Comparison of ENCODE assay signal across 8 cellular contexts in genomic region chr7:114085313-114085591, GRCh38.
A peak's percentile ranks its signal among the peaks of the same experiment; 100 is the strongest.
DNase-seq lines count a peak whose midpoint lies in the region; ATAC-seq and TF ChIP-seq lines count a peak whose summit lies in the region.

No MANE protein-coding gene starts in this region.

- H3K27me3 ChIP-seq in colonic mucosa (no peaks in the 10 kb centered on the region), mucosa of stomach (ENCODE audit: control insufficient read depth, insufficient read depth, low read length) (peaks cover 73% of the 10 kb centered on the region)

- H3K27ac ChIP-seq in colonic mucosa: peak overlapping the region; percentile 91

- no peaks in the 10 kb centered on the region for H3K4me1 ChIP-seq in colonic mucosa
- peaks cover 24% of the 10 kb centered on the region for H3K4me1 ChIP-seq in mucosa of stomach (ENCODE audit: control insufficient read depth, insufficient read depth, low read length)

- no peaks in the 10 kb centered on the region for H3K9me3 ChIP-seq in colonic mucosa
- H3K9me3 ChIP-seq in mucosa of stomach (ENCODE audit: control insufficient read depth, low read length): no peaks in the 10 kb centered on the region

- TF ChIP-seq CTCF in colonic mucosa (IDR thresholded peaks at IDR 0.05): no peak

- intact Hi-C loops in colonic mucosa (cut with DNase I): loop anchor here (10.0 kb wide), 1 partner anchor 450 kb away; no protein-coding TSS in a partner anchor

- H3K36me3 ChIP-seq in colonic mucosa: no peaks in the 10 kb centered on the region
- no peaks in the 10 kb centered on the region for H3K36me3 ChIP-seq in mucosa of stomach (ENCODE audit: control insufficient read depth, insufficient read depth, low read length)

- peak; percentile 30 for ATAC-seq in HG03342 (IDR thresholded peaks at IDR 0.05; ENCODE audit: unreplicated experiment)
- no peak for ATAC-seq in HG03108 (IDR thresholded peaks at IDR 0.05; ENCODE audit: unreplicated experiment)

- DNase-seq in DMS53 treated with DMSO at 0.1 percent for 48 hours (lab: John Stamatoyannopoulos, UW; ENCODE audit: unreplicated experiment) (peak; percentile 96), colonic mucosa (no peak), Ammon's horn (ENCODE audit: low spot score) (no peak), GM19240 (ENCODE audit: insufficient read length, low spot score) (no peak), MV-4-11 (lab: John Stamatoyannopoulos, UW) (no peak)

- H3K4me3 ChIP-seq in colonic mucosa: peak overlapping the region; percentile 56
- peak overlapping the region; percentile 58 for H3K4me3 ChIP-seq in mucosa of stomach (ENCODE audit: low read length)

- H3K9ac ChIP-seq in colonic mucosa (ENCODE audit: low read depth in 2 of 2, low read length in 2 of 2) (peak overlapping the region; percentile 66 to 88), mucosa of stomach (ENCODE audit: low read length) (peak overlapping the region; percentile 55)
